ENCODE assay signal across 9 cellular contexts in genomic region chr12:26791328-26791791, GRCh38. TPM values are rescaled to one million over a fixed set of nuclear protein-coding genes. Genes with fewer than 3 reads are reported as not detected.
DNase-seq lines count a peak whose midpoint lies in the region; ATAC-seq and TF ChIP-seq lines count a peak whose summit lies in the region.
"Had no signal": no experiment of that assay in that cellular context is flagged by ENCODE, and none has a peak within 500 bp of the region (broad histone marks: within the 10 kb centered on the region; RNA-seq: fewer than 3 reads in every experiment).

No MANE protein-coding gene starts in this region.

- H3K27ac ChIP-seq in lung (ENCODE audit: low read depth in 1 of 2, low read length in 1 of 2): no peak overlapping the region

- no peaks in the 10 kb centered on the region for H3K9me3 ChIP-seq in lung (ENCODE audit: control insufficient read depth in 2 of 2, insufficient read depth in 1 of 2, low read length in 1 of 2)

- DNase-seq in GM12865 (ENCODE audit: low read depth) (peak; percentile 36), SIG-M5 treated with dmso at 0.1 percent for 504 hours (lab: John Stamatoyannopoulos, UW; ENCODE audit: unreplicated experiment) (peak; percentile 84), lung (ENCODE audit: low spot score) (no peak), NCI-H2107 treated with DMSO at 0.1 percent for 48 hours (lab: John Stamatoyannopoulos, UW; ENCODE audit: unreplicated experiment) (no peak)
- DNase-seq: activated CD4-positive, alpha-beta T cell treated with anti-CD3 and anti-CD28 coated beads, Interleukin-2, amount 50 U/mL, for 48 hours had no signal

- no peaks in the 10 kb centered on the region for H3K27me3 ChIP-seq in lung (ENCODE audit: control insufficient read depth, insufficient read depth)

- no peaks in the 10 kb centered on the region for H3K36me3 ChIP-seq in lung (ENCODE audit: control insufficient read depth in 2 of 2, insufficient read depth in 2 of 2, low read length in 2 of 2)

- TF ChIP-seq CTCF in GM12865 (IDR thresholded peaks at IDR 0.05; ENCODE audit: insufficient read depth, low read depth, low read length, missing control alignments): no peak
- no peak for TF ChIP-seq CTCF in lung (IDR thresholded peaks at IDR 0.05; ENCODE audit: control extremely low read depth, extremely low read depth)

- H3K4me1 ChIP-seq in lung (ENCODE audit: control insufficient read depth in 2 of 2, insufficient read depth in 2 of 2, low read length in 2 of 2): no peaks in the 10 kb centered on the region

- ATAC-seq in HG02678 (IDR thresholded peaks at IDR 0.05; ENCODE audit: unreplicated experiment) (peak; percentile 47), lung (ENCODE audit: insufficient read depth, low FRiP score) (peak; percentile 59), HG03097 (IDR thresholded peaks at IDR 0.05; ENCODE audit: low FRiP score, unreplicated experiment) (no peak), GM21737 (IDR thresholded peaks at IDR 0.05; ENCODE audit: unreplicated experiment) (no peak), GM18520 (IDR thresholded peaks at IDR 0.05; ENCODE audit: unreplicated experiment) (no peak)

- H3K4me3 ChIP-seq in GM12865 (ENCODE audit: low read depth, low read length) (no peak overlapping the region), lung (no peak overlapping the region)

RNA-seq across cellular contexts. Expression of gene ITPR2, which starts 41.6 kb away (rescaled TPM):
- total RNA-seq in lung: 10 to 100 TPM; 43.0 to 47.0 TPM
- polyA plus RNA-seq in lung: 10 to 100 TPM in 1 of 2 donors, 1 to 10 TPM in 1; 4.1 to 10.1 TPM

Comparison
In these comparisons a context has a peak if more than half of its experiments do, and no peak if none do; other contexts are left out.
1. DNase-seq: peak in GM12865 (single experiment) and SIG-M5 treated with dmso at 0.1 percent for 504 hours (single experiment); none in lung (single experiment) and NCI-H2107 treated with DMSO at 0.1 percent for 48 hours (single experiment).
2. ATAC-seq: peak in HG02678 (single experiment) and lung (single experiment); none in HG03097 (single experiment), GM21737 (single experiment) and GM18520 (single experiment).